29 cellular contexts compared by ENCODE assay signal in genomic region chr2:113861740-113862139, GRCh38. TPM values are rescaled to one million over a fixed set of nuclear protein-coding genes. Genes with fewer than 3 reads are reported as not detected.
DNase-seq lines count a peak whose midpoint lies in the region; ATAC-seq and TF ChIP-seq lines count a peak whose summit lies in the region.
"Had no signal": no experiment of that assay in that cellular context is flagged by ENCODE, and none has a peak within 500 bp of the region (broad histone marks: within the 10 kb centered on the region; RNA-seq: fewer than 3 reads in every experiment).

No MANE protein-coding gene starts in this region.

- H3K9me2 ChIP-seq in Karpas-422 (replicated peaks; ENCODE audit: insufficient read depth, low read length), result no peaks in the 10 kb centered on the region

- H3K36me3 Mint-ChIP-seq in stimulated activated memory B cell treated with anti-CD40 and anti-IgM and Interleukin-4, amounts not matched to agents 10 μg/mL and 1 μg/mL and 100 μg/mL, for 72 hours, result peaks cover 7% of the 10 kb centered on the region
- H3K36me3 Mint-ChIP-seq in endodermal cell (ENCODE audit: low read depth), result no peaks in the 10 kb centered on the region
- H3K36me3 Mint-ChIP-seq: WTC11 had no signal

- peak overlapping the region; percentile 86 for H3K27ac ChIP-seq in Karpas-422 (ENCODE audit: low read length)
- no peak overlapping the region for H3K27ac ChIP-seq in endodermal cell (ENCODE audit: low read depth, low read length)
- no peak overlapping the region for H3K27ac ChIP-seq in heart right ventricle
- H3K27ac ChIP-seq: SJSA1, transverse colon had no signal

- H2AFZ ChIP-seq in Karpas-422 (ENCODE audit: low read length), result no peak overlapping the region

- H3K9me3 ChIP-seq in Karpas-422 (ENCODE audit: low read length) (no peaks in the 10 kb centered on the region), endodermal cell (ENCODE audit: control insufficient read depth, low read length) (peaks cover 4% of the 10 kb centered on the region), heart right ventricle (no peaks in the 10 kb centered on the region)
- H3K9me3 ChIP-seq: mucosa of descending colon, SJSA1, transverse colon had no signal

- peak overlapping the region; percentile 18 for H3K4me3 Mint-ChIP-seq in stimulated activated memory B cell treated with anti-CD40 and anti-IgM and Interleukin-4, amounts not matched to agents 10 μg/mL and 1 μg/mL and 100 μg/mL, for 72 hours
- no peak overlapping the region for H3K4me3 Mint-ChIP-seq in endodermal cell
- H3K4me3 Mint-ChIP-seq: activated naive CD4-positive, alpha-beta T cell treated with anti-CD3 and anti-CD28 coated beads, Interleukin-2, amount 10 ng/mL, durations not matched to agents 7 days and 5 days; activated T-cell treated with anti-CD3 and anti-CD28 coated beads, Interleukin-2, amount 50 U/mL, for 4 hours; CD8-positive, alpha-beta T cell; neural crest cell; WTC11 had no signal

- intact Hi-C loops in heart right ventricle (cut with DNase I), result no loop called here

- H3K9ac ChIP-seq in Karpas-422 (ENCODE audit: low read length) (no peak overlapping the region), endodermal cell (ENCODE audit: extremely low read depth, low read length, poor library complexity, severe bottlenecking) (no peak overlapping the region)

- no peaks in the 10 kb centered on the region for H3K27me3 ChIP-seq in Karpas-422 (ENCODE audit: low read length)
- no peaks in the 10 kb centered on the region for H3K27me3 ChIP-seq in endodermal cell (ENCODE audit: control insufficient read depth, insufficient read depth, low read length, poor library complexity, severe bottlenecking)
- H3K27me3 ChIP-seq in heart right ventricle, result peaks cover 0 to 9% (median 0%) of the 10 kb centered on the region in 7 donors
- H3K27me3 ChIP-seq: SJSA1, transverse colon had no signal

- WGBS in endodermal cell (ENCODE audit: insufficient coverage in 1 of 2, insufficient read length in 1 of 2), 2 experiments, result 88 to 89% methylated on average over 3 to 7 of the region's 7 CpGs
- 94% methylated on average over 7 of the region's 7 CpGs for WGBS in heart right ventricle, 2 donors

- ATAC-seq in GM19043 (IDR thresholded peaks at IDR 0.05; ENCODE audit: low read depth, unreplicated experiment) (peak; percentile 42), GM21786 (IDR thresholded peaks at IDR 0.05; ENCODE audit: unreplicated experiment) (peak; percentile 30), HG03097 (IDR thresholded peaks at IDR 0.05; ENCODE audit: low FRiP score, unreplicated experiment) (no peak), heart right ventricle (no peak)
- ATAC-seq in stimulated activated memory B cell treated with anti-CD40 and anti-IgM and Interleukin-4, amounts not matched to agents 10 μg/mL and 1 μg/mL and 100 μg/mL, for 72 hours, result no peak
- ATAC-seq: activated T-cell treated with anti-CD3 and anti-CD28 coated beads, Interleukin-2, amount 50 U/mL, for 4 hours; CD8-positive, alpha-beta T cell; K562; left ventricle myocardium superior; mucosa of descending colon; PC-3; WTC11 had no signal

- peaks cover 4% of the 10 kb centered on the region for H3K9me3 Mint-ChIP-seq in stimulated activated memory B cell treated with anti-CD40 and anti-IgM and Interleukin-4, amounts not matched to agents 10 μg/mL and 1 μg/mL and 100 μg/mL, for 72 hours
- peaks cover 5% of the 10 kb centered on the region for H3K9me3 Mint-ChIP-seq in endodermal cell
- H3K9me3 Mint-ChIP-seq: activated naive CD4-positive, alpha-beta T cell treated with anti-CD3 and anti-CD28 coated beads, Interleukin-2, amount 10 ng/mL, durations not matched to agents 7 days and 5 days; activated T-cell treated with anti-CD3 and anti-CD28 coated beads, Interleukin-2, amount 50 U/mL, for 4 hours; CD8-positive, alpha-beta T cell; neural crest cell; WTC11 had no signal

- H3K4me1 Mint-ChIP-seq in stimulated activated memory B cell treated with anti-CD40 and anti-IgM and Interleukin-4, amounts not matched to agents 10 μg/mL and 1 μg/mL and 100 μg/mL, for 72 hours, result peaks cover 81% of the 10 kb centered on the region
- no peaks in the 10 kb centered on the region for H3K4me1 Mint-ChIP-seq in endodermal cell
- H3K4me1 Mint-ChIP-seq: activated naive CD4-positive, alpha-beta T cell treated with anti-CD3 and anti-CD28 coated beads, Interleukin-2, amount 10 ng/mL, durations not matched to agents 7 days and 5 days; neural crest cell had no signal

- H3K36me3 ChIP-seq in Karpas-422 (ENCODE audit: insufficient read depth, low read length), result no peaks in the 10 kb centered on the region
- H3K36me3 ChIP-seq in endodermal cell (ENCODE audit: control insufficient read depth, insufficient read depth, low read length), result no peaks in the 10 kb centered on the region
- H3K36me3 ChIP-seq in heart right ventricle, result no peaks in the 10 kb centered on the region
- H3K36me3 ChIP-seq: SJSA1, transverse colon had no signal

- no peaks in the 10 kb centered on the region for H4K20me1 ChIP-seq in Karpas-422 (ENCODE audit: insufficient read depth, low read depth, low read length)

- H3K79me2 ChIP-seq in Karpas-422 (ENCODE audit: low read length), result no peaks in the 10 kb centered on the region

- DNase-seq in Karpas-422 (peak; percentile 72), endodermal cell (no peak), heart right ventricle (no peak)
- DNase-seq: activated naive CD4-positive, alpha-beta T cell treated with anti-CD3 and anti-CD28 coated beads, Interleukin-2, amount 10 ng/mL, durations not matched to agents 7 days and 5 days; activated T-cell treated with anti-CD3 and anti-CD28 coated beads, Interleukin-2, amount 50 U/mL, for 4 hours; anterior cingulate cortex; caudate nucleus; CD8-positive, alpha-beta T cell; dermis blood vessel endothelial cell; DMS53; HCEC 1CT; head of caudate nucleus; left ventricle myocardium superior; mucosa of descending colon; NCI-H345; NCI-H82; PC-3; stimulated activated CD4-positive, alpha-beta T cell treated with anti-CD3 and anti-CD28 coated beads, Interleukin-1b, Interleukin-23, amount 100 ng/mL, for 48 hours; stimulated activated naive CD4-positive, alpha-beta T cell; transverse colon had no signal

- H3K27me3 Mint-ChIP-seq in stimulated activated memory B cell treated with anti-CD40 and anti-IgM and Interleukin-4, amounts not matched to agents 10 μg/mL and 1 μg/mL and 100 μg/mL, for 72 hours, result no peaks in the 10 kb centered on the region
- peaks cover 10% of the 10 kb centered on the region for H3K27me3 Mint-ChIP-seq in endodermal cell (ENCODE audit: insufficient read depth)
- H3K27me3 Mint-ChIP-seq: activated naive CD4-positive, alpha-beta T cell treated with anti-CD3 and anti-CD28 coated beads, Interleukin-2, amount 10 ng/mL, durations not matched to agents 7 days and 5 days; progenitor cell of endocrine pancreas had no signal

- H3K4me1 ChIP-seq in Karpas-422 (ENCODE audit: low read length), result peaks cover 86% of the 10 kb centered on the region
- no peaks in the 10 kb centered on the region for H3K4me1 ChIP-seq in endodermal cell (ENCODE audit: control insufficient read depth, insufficient read depth, low read length)
- peaks cover 0 to 43% (median 0%) of the 10 kb centered on the region in 9 donors for H3K4me1 ChIP-seq in heart right ventricle

- H3K4me2 ChIP-seq in Karpas-422 (ENCODE audit: low read depth, low read length, poor library complexity, severe bottlenecking), result peak overlapping the region; percentile 62

- H3K4me3 ChIP-seq in Karpas-422 (ENCODE audit: low read length), result no peak overlapping the region
- no peak overlapping the region for H3K4me3 ChIP-seq in endodermal cell (ENCODE audit: low read length)
- H3K4me3 ChIP-seq in heart right ventricle, result no peak overlapping the region
- H3K4me3 ChIP-seq: K562, mucosa of descending colon, SJSA1, transverse colon had no signal

- no peak for TF ChIP-seq CTCF in endodermal cell (conservative IDR thresholded peaks at IDR 0.05)
- TF ChIP-seq CTCF in heart right ventricle (IDR thresholded peaks at IDR 0.05), result no peak

- H3K27ac Mint-ChIP-seq in stimulated activated memory B cell treated with anti-CD40 and anti-IgM and Interleukin-4, amounts not matched to agents 10 μg/mL and 1 μg/mL and 100 μg/mL, for 72 hours, result peak overlapping the region; percentile 93
- no peak overlapping the region for H3K27ac Mint-ChIP-seq in endodermal cell
- H3K27ac Mint-ChIP-seq: activated naive CD4-positive, alpha-beta T cell treated with anti-CD3 and anti-CD28 coated beads, Interleukin-2, amount 10 ng/mL, durations not matched to agents 7 days and 5 days; CD8-positive, alpha-beta T cell; progenitor cell of endocrine pancreas; WTC11 had no signal

RNA-seq across cellular contexts. Expression of gene ACTR3, which starts 28.1 kb away (rescaled TPM):
- 223 and 259 TPM in 2 replicates for total RNA-seq in Karpas-422 (2014; rRNA removed; shearing (Covaris generic); ENCODE audit: low replicate concordance)
- total RNA-seq in endodermal cell (100 to 1,000 TPM; 168 to 192 TPM), heart right ventricle (100 to 1,000 TPM in 9 of 10 donors, 10 to 100 TPM in 1; 97.0 to 167 (median 116) TPM)
- 124 TPM for polyA plus RNA-seq in endodermal cell (2013, experiment 1 of 2)
- polyA plus RNA-seq in endodermal cell (2013, experiment 2 of 2), result 117 TPM
- 10 to 100 TPM; 12.7 to 68.8 TPM for polyA plus RNA-seq in heart right ventricle

Comparison
In these comparisons a context has a peak if more than half of its experiments do, and no peak if none do; other contexts are left out.
1. ATAC-seq: peak in GM19043 (single experiment) and GM21786 (single experiment); none in stimulated activated memory B cell treated with anti-CD40 and anti-IgM and Interleukin-4, amounts not matched to agents 10 μg/mL and 1 μg/mL and 100 μg/mL, for 72 hours (single experiment), HG03097 (single experiment) and heart right ventricle (0 of 8).